Comparison of ENCODE assay signal across 8 cellular contexts in the genomic region with DNA sequence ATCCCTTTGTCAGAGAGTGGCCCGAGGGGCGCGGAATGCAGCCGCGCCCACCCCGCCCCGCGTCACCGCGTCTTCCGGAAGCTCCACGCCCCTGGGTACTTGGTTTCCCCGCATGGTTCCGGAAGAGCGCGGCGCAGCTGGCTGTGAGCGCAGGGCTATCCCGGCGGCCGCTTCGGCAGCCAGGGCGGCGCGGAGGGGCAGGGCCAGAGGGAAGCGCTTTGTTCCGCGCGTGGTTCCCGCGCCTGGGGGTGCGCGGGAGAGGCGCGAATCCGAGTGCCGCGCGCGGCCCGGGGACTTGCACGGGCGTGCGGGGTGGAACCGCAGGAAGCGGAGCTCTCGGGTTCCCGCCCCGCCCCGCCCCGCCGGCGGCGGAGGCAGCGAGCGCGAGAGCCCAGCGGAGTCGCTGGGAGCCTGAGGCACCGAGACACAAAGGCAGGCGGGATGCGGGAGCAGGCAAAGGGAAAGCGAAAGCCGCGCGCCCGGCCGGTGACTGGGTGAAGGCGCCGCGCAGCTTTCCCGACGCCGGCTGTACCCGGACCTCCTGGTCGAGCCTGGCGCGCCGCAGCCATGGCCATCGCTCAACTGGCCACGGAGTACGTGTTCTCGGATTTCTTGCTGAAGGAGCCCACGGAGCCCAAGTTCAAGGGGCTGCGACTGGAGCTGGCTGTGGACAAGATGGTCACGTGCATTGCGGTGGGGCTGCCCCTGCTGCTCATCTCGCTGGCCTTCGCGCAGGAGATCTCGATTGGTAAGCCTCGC. TPM values are rescaled to one million over a fixed set of nuclear protein-coding genes. Genes with fewer than 3 reads are reported as not detected.
DNase-seq lines count a peak whose midpoint lies in the region; ATAC-seq and TF ChIP-seq lines count a peak whose summit lies in the region.

A gene with protein sequence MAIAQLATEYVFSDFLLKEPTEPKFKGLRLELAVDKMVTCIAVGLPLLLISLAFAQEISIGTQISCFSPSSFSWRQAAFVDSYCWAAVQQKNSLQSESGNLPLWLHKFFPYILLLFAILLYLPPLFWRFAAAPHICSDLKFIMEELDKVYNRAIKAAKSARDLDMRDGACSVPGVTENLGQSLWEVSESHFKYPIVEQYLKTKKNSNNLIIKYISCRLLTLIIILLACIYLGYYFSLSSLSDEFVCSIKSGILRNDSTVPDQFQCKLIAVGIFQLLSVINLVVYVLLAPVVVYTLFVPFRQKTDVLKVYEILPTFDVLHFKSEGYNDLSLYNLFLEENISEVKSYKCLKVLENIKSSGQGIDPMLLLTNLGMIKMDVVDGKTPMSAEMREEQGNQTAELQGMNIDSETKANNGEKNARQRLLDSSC (plus strand): TSS at position 96 of the 759 bp plus-strand sequence. CDS start 472 bp downstream, at position 568.

- H3K27me3 Mint-ChIP-seq in activated T-helper 17 cell treated with anti-CD3 and anti-CD28 coated beads, Interleukin-2, amount 50 U/mL, for 72 hours, result no peaks in the 10 kb centered on the region
- H3K27me3 Mint-ChIP-seq in nephron (ENCODE audit: low read depth), result no peaks in the 10 kb centered on the region
- no peaks in the 10 kb centered on the region for H3K27me3 Mint-ChIP-seq in stimulated activated naive CD8-positive, alpha-beta T cell treated with anti-CD3 and anti-CD28 coated beads, Interleukin-15, amount 100 ng/mL, for 72 hours

- H3K27ac Mint-ChIP-seq in activated T-helper 17 cell treated with anti-CD3 and anti-CD28 coated beads, Interleukin-2, amount 50 U/mL, for 72 hours, result peak within 1 kb of the TSS; percentile 89
- peak within 1 kb of the TSS; percentile 95 to 99 (median 96) for H3K27ac Mint-ChIP-seq in nephron
- H3K27ac Mint-ChIP-seq in stimulated activated naive CD8-positive, alpha-beta T cell treated with anti-CD3 and anti-CD28 coated beads, Interleukin-15, amount 100 ng/mL, for 72 hours, result peak within 1 kb of the TSS; percentile 95

- DNase-seq in DMS79 treated with DMSO at 0.1 percent for 48 hours (lab: John Stamatoyannopoulos, UW) (peak; percentile 90), KG1 (lab: John Stamatoyannopoulos, UW) (peak; percentile 94), RKO (ENCODE audit: low spot score) (peak; percentile 82), fibroblast of pulmonary artery (ENCODE audit: low read depth) (peak; percentile 82)
- DNase-seq in stimulated activated naive CD8-positive, alpha-beta T cell treated with anti-CD3 and anti-CD28 coated beads, Interleukin-15, amount 100 ng/mL, for 72 hours, result peak; percentile 72 to 74

- no peaks in the 10 kb centered on the region for H3K36me3 Mint-ChIP-seq in activated T-helper 17 cell treated with anti-CD3 and anti-CD28 coated beads, Interleukin-2, amount 50 U/mL, for 72 hours (ENCODE audit: low read depth)
- H3K36me3 Mint-ChIP-seq in nephron (ENCODE audit: low read depth), result no peaks in the 10 kb centered on the region

- peak within 1 kb of the TSS; percentile 78 for H3K4me3 ChIP-seq in fibroblast of pulmonary artery (replicated peaks; ENCODE audit: low read depth, low read length)

- no peak within 1 kb of the TSS for H3K4me3 Mint-ChIP-seq in activated T-helper 17 cell treated with anti-CD3 and anti-CD28 coated beads, Interleukin-2, amount 50 U/mL, for 72 hours
- H3K4me3 Mint-ChIP-seq in nephron, result peak within 1 kb of the TSS in 2 of 3 experiments; percentile 96
- no peak within 1 kb of the TSS for H3K4me3 Mint-ChIP-seq in stimulated activated naive CD8-positive, alpha-beta T cell treated with anti-CD3 and anti-CD28 coated beads, Interleukin-15, amount 100 ng/mL, for 72 hours

- no peaks in the 10 kb centered on the region for H3K9me3 Mint-ChIP-seq in activated T-helper 17 cell treated with anti-CD3 and anti-CD28 coated beads, Interleukin-2, amount 50 U/mL, for 72 hours
- peaks cover 4% of the 10 kb centered on the region for H3K9me3 Mint-ChIP-seq in nephron
- H3K9me3 Mint-ChIP-seq in stimulated activated naive CD8-positive, alpha-beta T cell treated with anti-CD3 and anti-CD28 coated beads, Interleukin-15, amount 100 ng/mL, for 72 hours, result no peaks in the 10 kb centered on the region

- peaks cover 18% of the 10 kb centered on the region for H3K4me1 Mint-ChIP-seq in activated T-helper 17 cell treated with anti-CD3 and anti-CD28 coated beads, Interleukin-2, amount 50 U/mL, for 72 hours
- peaks cover 30% of the 10 kb centered on the region for H3K4me1 Mint-ChIP-seq in nephron
- peaks cover 31% of the 10 kb centered on the region for H3K4me1 Mint-ChIP-seq in stimulated activated naive CD8-positive, alpha-beta T cell treated with anti-CD3 and anti-CD28 coated beads, Interleukin-15, amount 100 ng/mL, for 72 hours

- ATAC-seq in GM21737 (IDR thresholded peaks at IDR 0.05; ENCODE audit: unreplicated experiment), result peak; percentile 82
- peak; percentile 77 for ATAC-seq in activated T-helper 17 cell treated with anti-CD3 and anti-CD28 coated beads, Interleukin-2, amount 50 U/mL, for 72 hours (replicated peaks)
- ATAC-seq in stimulated activated naive CD8-positive, alpha-beta T cell treated with anti-CD3 and anti-CD28 coated beads, Interleukin-15, amount 100 ng/mL, for 72 hours, result peak; percentile 91

- TF ChIP-seq CTCF in fibroblast of pulmonary artery (IDR thresholded peaks at IDR 0.05; ENCODE audit: low read length, missing control alignments) (no peak), nephron (IDR thresholded peaks at IDR 0.05; ENCODE audit: unreplicated experiment in 3 of 3) (no peak)

RNA-seq across cellular contexts. Expression of the gene that starts here (rescaled TPM):
- total RNA-seq in activated T-helper 17 cell treated with anti-CD3 and anti-CD28 coated beads, Interleukin-2, amount 50 U/mL, for 72 hours, result 10 to 100 TPM in 1 of 2 donors, 1 to 10 TPM in 1; 9.6 to 16.5 TPM

Comparison
In these comparisons a context has a peak if more than half of its experiments do, and no peak if none do; other contexts are left out.
1. Peak in every context shown above with its lines: DNase-seq, ATAC-seq and H3K4me3 ChIP-seq.
2. H3K4me3 Mint-ChIP-seq: peak in nephron (2 of 3); none in activated T-helper 17 cell treated with anti-CD3 and anti-CD28 coated beads, Interleukin-2, amount 50 U/mL, for 72 hours (single experiment) and stimulated activated naive CD8-positive, alpha-beta T cell treated with anti-CD3 and anti-CD28 coated beads, Interleukin-15, amount 100 ng/mL, for 72 hours (0 of 2).